ENCODE assay signal across 24 cellular contexts in genomic region chr9:97332993-97333392, GRCh38.
"Had no signal": no experiment of that assay in that cellular context is flagged by ENCODE, and none has a peak within 500 bp of the region (broad histone marks: within the 10 kb centered on the region; RNA-seq: fewer than 3 reads in every experiment).

No MANE protein-coding gene starts in this region.

- H3K4me3 ChIP-seq: colonic mucosa, esophagus squamous epithelium, gastrocnemius medialis, heart right ventricle, left lung, lower lobe of right lung had no signal

- H3K9me3 ChIP-seq: colonic mucosa had no signal

- H3K4me3 Mint-ChIP-seq: dendritic cell treated with granulocyte-macrophage colony-stimulating factor and Interleukin-4, amounts not matched to agents 40 ng/mL and 50 ng/mL, for 4 days; effector memory CD8-positive, alpha-beta T cell; endodermal cell; naive thymus-derived CD4-positive, alpha-beta T cell had no signal

- H3K4me1 ChIP-seq: colonic mucosa, esophagus squamous epithelium, gastrocnemius medialis, heart right ventricle, left lung, lower lobe of right lung had no signal

- H3K27me3 ChIP-seq: colonic mucosa, esophagus squamous epithelium, gastrocnemius medialis, heart right ventricle, left lung had no signal

- ATAC-seq: effector memory CD8-positive, alpha-beta T cell; esophagus mucosa; gastrocnemius medialis; heart right ventricle; left cardiac atrium; left lung; left ventricle myocardium superior; lower lobe of right lung; naive thymus-derived CD4-positive, alpha-beta T cell had no signal

- H3K27ac Mint-ChIP-seq: dendritic cell treated with granulocyte-macrophage colony-stimulating factor and Interleukin-4, amounts not matched to agents 40 ng/mL and 50 ng/mL, for 4 days; effector memory CD8-positive, alpha-beta T cell; endodermal cell; naive thymus-derived CD4-positive, alpha-beta T cell had no signal

- H3K36me3 ChIP-seq: colonic mucosa had no signal

- DNase-seq: colonic mucosa; cortex of kidney; effector CD8-positive, alpha-beta T cell; effector memory CD8-positive, alpha-beta T cell; endodermal cell; erythroblast; esophagus squamous epithelium; foreskin fibroblast; foreskin melanocyte; gastrocnemius medialis; glutamatergic neuron; head of caudate nucleus; heart right ventricle; hippocampal formation; left cardiac atrium; left lung; left ventricle myocardium superior; lower lobe of right lung; mesendoderm; midbrain; naive thymus-derived CD4-positive, alpha-beta T cell had no signal

- H3K9me3 Mint-ChIP-seq: effector memory CD8-positive, alpha-beta T cell had no signal

- H3K27ac ChIP-seq: colonic mucosa, epithelial cell of prostate, esophagus squamous epithelium, gastrocnemius medialis, heart right ventricle, left lung, lower lobe of right lung had no signal

- H3K27me3 Mint-ChIP-seq: dendritic cell treated with granulocyte-macrophage colony-stimulating factor and Interleukin-4, amounts not matched to agents 40 ng/mL and 50 ng/mL, for 4 days; effector memory CD8-positive, alpha-beta T cell; naive thymus-derived CD4-positive, alpha-beta T cell had no signal
